Comparison of ENCODE assay signal across 22 cellular contexts in genomic region chrX:11109968-11110367, GRCh38. TPM values are rescaled to one million over a fixed set of nuclear protein-coding genes. Genes with fewer than 3 reads are reported as not detected.
A peak's percentile ranks its signal among the peaks of the same experiment; 100 is the strongest.
DNase-seq lines count a peak whose midpoint lies in the region; ATAC-seq, FAIRE-seq and TF ChIP-seq lines count a peak whose summit lies in the region.
"Had no signal": no experiment of that assay in that cellular context is flagged by ENCODE, and none has a peak within 500 bp of the region (broad histone marks: within the 10 kb centered on the region; RNA-seq: fewer than 3 reads in every experiment).

No MANE protein-coding gene starts in this region.

- H3K23ac ChIP-seq in IMR-90 (ENCODE audit: low read depth, low read length) (no peak overlapping the region), mesenchymal stem cell (ENCODE audit: low read length in 2 of 2) (no peak overlapping the region)

- no peak overlapping the region for H2BK20ac ChIP-seq in IMR-90 (ENCODE audit: low read depth, low read length)

- POLR2A ChIA-PET in IMR-90 (lab: Charles Lee; ENCODE audit: unreplicated experiment), result no interaction called here

- H2BK120ac ChIP-seq in IMR-90 (ENCODE audit: low read depth, low read length), result no peak overlapping the region
- no peak overlapping the region for H2BK120ac ChIP-seq in mesenchymal stem cell (ENCODE audit: low read depth, low read length)

- H3K4me2 ChIP-seq in IMR-90 (ENCODE audit: low read depth, low read length) (no peak overlapping the region), mesenchymal stem cell (ENCODE audit: low read length, poor library complexity, severe bottlenecking) (no peak overlapping the region)

- H3K27me3 ChIP-seq in IMR-90 (ENCODE audit: control insufficient read depth, insufficient read depth, low read length) (no peaks in the 10 kb centered on the region), SJCRH30 (no peaks in the 10 kb centered on the region), mesenchymal stem cell (ENCODE audit: control insufficient read depth in 1 of 2, insufficient read depth in 1 of 2, low read length in 2 of 2) (no peaks in the 10 kb centered on the region), testis (no peaks in the 10 kb centered on the region)
- H3K27me3 ChIP-seq: tibial nerve had no signal

- H3K4me3 ChIP-seq in IMR-90 (ENCODE audit: insufficient read depth, low read depth, low read length) (no peak overlapping the region), SJCRH30 (peak overlapping the region; percentile 89), mesenchymal stem cell (ENCODE audit: insufficient read depth in 1 of 2, low read depth in 1 of 2, low read length in 2 of 2) (peak overlapping the region in 1 of 2 experiments; percentile 76), testis (no peak overlapping the region)

- intact Hi-C loops in IMR-90 (cut with micrococcal nuclease), result no loop called here
- intact Hi-C loops in testis (cut with DNase I; ENCODE audit: low total_unique reads), result no loop called here

- H3K4ac ChIP-seq in IMR-90 (ENCODE audit: low read depth, low read length) (no peak overlapping the region), mesenchymal stem cell (ENCODE audit: low read depth in 1 of 2, low read length in 2 of 2) (no peak overlapping the region)

- H4K5ac ChIP-seq in IMR-90 (ENCODE audit: low read depth, low read length), result no peak overlapping the region

- H3K4me1 ChIP-seq in IMR-90 (ENCODE audit: control insufficient read depth, insufficient read depth, low read length) (peaks cover 1% of the 10 kb centered on the region; the same call in 1 of the 2 replicates), SJCRH30 (peaks cover 25% of the 10 kb centered on the region), mesenchymal stem cell (ENCODE audit: control insufficient read depth, insufficient read depth, low read depth, low read length) (peaks cover 5% of the 10 kb centered on the region), testis (no peaks in the 10 kb centered on the region)

- H3K9ac ChIP-seq in IMR-90 (ENCODE audit: low read depth, low read length), result no peak overlapping the region
- no peak overlapping the region for H3K9ac ChIP-seq in mesenchymal stem cell (ENCODE audit: low read length)

- no peak overlapping the region for H3K56ac ChIP-seq in IMR-90 (ENCODE audit: extremely low read depth, insufficient read depth, low read length)

- CTCF ChIA-PET in IMR-90 (lab: Yijun Ruan, JAX), result no interaction called here

- TF ChIP-seq RAD21 in IMR-90 (IDR thresholded peaks at IDR 0.05; ENCODE audit: low read length), result no peak

- H4K91ac ChIP-seq in IMR-90 (ENCODE audit: insufficient read depth, low read depth, low read length), result no peak overlapping the region
- no peak overlapping the region for H4K91ac ChIP-seq in mesenchymal stem cell (ENCODE audit: low read length)

- no peak for TF ChIP-seq CTCF in D721Med (IDR thresholded peaks at IDR 0.05; ENCODE audit: insufficient read depth, missing control alignments)
- no peak for TF ChIP-seq CTCF in IMR-90 (conservative IDR thresholded peaks at IDR 0.05; ENCODE audit: low read depth, low read length)
- no peak for TF ChIP-seq CTCF in testis (IDR thresholded peaks at IDR 0.05)

- H3K79me1 ChIP-seq in IMR-90 (ENCODE audit: low read depth in 1 of 2, low read length in 2 of 2), result peaks cover 13 to 26% of the 10 kb centered on the region in 2 experiments; a peak in 3 of 4 replicates
- H3K79me1 ChIP-seq in mesenchymal stem cell (replicated peaks; ENCODE audit: low read length, poor library complexity, severe bottlenecking), result no peaks in the 10 kb centered on the region

- DNase-seq in D721Med (ENCODE audit: insufficient read length, low spot score), result no peak
- no peak for DNase-seq in IMR-90
- DNase-seq in SJCRH30, result peak in 1 of 2 experiments; percentile 35
- no peak for DNase-seq in mesenchymal stem cell
- no peak for DNase-seq in NCI-H1417 (lab: John Stamatoyannopoulos, UW)
- DNase-seq in testis, result no peak
- DNase-seq in NCI-H345 (lab: John Stamatoyannopoulos, UW), result no peak
- DNase-seq: activated CD8-positive, alpha-beta T cell treated with anti-CD3 and anti-CD28 coated beads, Interleukin-2, amount 10 ng/mL, durations not matched to agents 7 days and 5 days; activated T-cell treated with anti-CD3 and anti-CD28 coated beads, Interleukin-2, amount 50 U/mL, for 24 hours; GDM1; glutamatergic neuron; HCEC 1CT; immature natural killer cell; NCI-H524 treated with DMSO at 0.1 percent for 48 hours; nucleus accumbens; SIG-M5; stimulated activated CD4-positive, alpha-beta T cell treated with anti-CD3 and anti-CD28 coated beads, Interleukin-2, amount 100 ng/mL, for 24 hours; stimulated activated naive CD4-positive, alpha-beta T cell treated with Interleukin-2 at 50 U/mL for 16 hours; T1000 had no signal

- H4K20me1 ChIP-seq in IMR-90 (ENCODE audit: insufficient read depth, low read length), result no peaks in the 10 kb centered on the region

- FAIRE-seq in D721Med (lab: Jason Lieb, UNC), result peak; percentile 56

- H2AK5ac ChIP-seq in IMR-90 (ENCODE audit: low read depth, low read length), result no peak overlapping the region
- H2AK5ac ChIP-seq in mesenchymal stem cell (ENCODE audit: low read length, severe bottlenecking), result no peak overlapping the region

- H3K9me3 ChIP-seq in IMR-90 (ENCODE audit: control insufficient read depth, insufficient read depth, low read length), result no peaks in the 10 kb centered on the region
- H3K9me3 ChIP-seq in SJCRH30 (replicated peaks), result no peaks in the 10 kb centered on the region
- H3K9me3 ChIP-seq in mesenchymal stem cell (ENCODE audit: control insufficient read depth, low read length), result no peaks in the 10 kb centered on the region
- H3K9me3 ChIP-seq in testis, result no peaks in the 10 kb centered on the region
- H3K9me3 ChIP-seq: tibial nerve had no signal

- H2BK12ac ChIP-seq in mesenchymal stem cell (ENCODE audit: low read length in 2 of 2), result no peak overlapping the region

- BruUV-seq in IMR-90 (replicated peaks; lab: Mats Ljungman, UMichigan), result no TSS peak

- TF ChIP-seq POLR2A in IMR-90 (IDR thresholded peaks at IDR 0.05; ENCODE audit: low read depth, low read length) (no peak), testis (IDR thresholded peaks at IDR 0.05) (no peak)

- no peak overlapping the region for H2BK5ac ChIP-seq in IMR-90 (ENCODE audit: low read depth, low read length, poor library complexity, severe bottlenecking)
- H2BK5ac ChIP-seq in mesenchymal stem cell (ENCODE audit: low read depth, low read length, poor library complexity, severe bottlenecking), result no peak overlapping the region

- H3K9me1 ChIP-seq in IMR-90 (ENCODE audit: insufficient read depth, low read length), result no peaks in the 10 kb centered on the region

- H3K18ac ChIP-seq in IMR-90 (ENCODE audit: low read depth, low read length) (no peak overlapping the region), mesenchymal stem cell (ENCODE audit: low read depth in 1 of 2, low read length in 2 of 2) (no peak overlapping the region)

- H4K8ac ChIP-seq in IMR-90 (ENCODE audit: low read depth in 2 of 2, low read length in 2 of 2) (no peak overlapping the region; a peak in 1 of 4 replicates), mesenchymal stem cell (ENCODE audit: low read length) (no peak overlapping the region)

- no peak for ATAC-seq in IMR-90 (ENCODE audit: low read depth)
- ATAC-seq in HG03135 (IDR thresholded peaks at IDR 0.05; ENCODE audit: unreplicated experiment), result no peak
- ATAC-seq: activated CD8-positive, alpha-beta T cell treated with anti-CD3 and anti-CD28 coated beads, Interleukin-2, amount 10 ng/mL, durations not matched to agents 7 days and 5 days; sciatic nerve had no signal

- in situ Hi-C loops in IMR-90 (cut with MboI; ENCODE audit: low sequenced_read_pairs), result no loop called here

- H2AFZ ChIP-seq in IMR-90 (replicated peaks; ENCODE audit: low read length, poor library complexity) (peak overlapping the region; percentile 19), mesenchymal stem cell (ENCODE audit: low read depth, low read length) (peak overlapping the region; percentile 14)

- H3K36me3 ChIP-seq in IMR-90 (ENCODE audit: control insufficient read depth, insufficient read depth, low read length) (peaks cover 10% of the 10 kb centered on the region), SJCRH30 (peaks cover 31% of the 10 kb centered on the region), mesenchymal stem cell (ENCODE audit: control insufficient read depth in 1 of 2, insufficient read depth in 2 of 2, low read depth in 1 of 2, low read length in 2 of 2) (peaks cover 0 to 21% of the 10 kb centered on the region in 2 experiments), testis (ENCODE audit: low read depth, missing control alignments) (no peaks in the 10 kb centered on the region)

- H2BK15ac ChIP-seq in IMR-90 (ENCODE audit: low read depth, low read length), result no peak overlapping the region
- no peak overlapping the region for H2BK15ac ChIP-seq in mesenchymal stem cell (ENCODE audit: low read depth, poor library complexity, severe bottlenecking)

- no peak overlapping the region for H3K27ac ChIP-seq in IMR-90 (ENCODE audit: insufficient read depth, low read length)
- peak overlapping the region; percentile 79 for H3K27ac ChIP-seq in SJCRH30
- no peak overlapping the region for H3K27ac ChIP-seq in mesenchymal stem cell (ENCODE audit: low read length, poor library complexity, severe bottlenecking)
- H3K27ac ChIP-seq in testis, result no peak overlapping the region

- no peak overlapping the region for H3K14ac ChIP-seq in IMR-90 (replicated peaks; ENCODE audit: low read depth, low read length)
- no peak overlapping the region for H3K14ac ChIP-seq in mesenchymal stem cell (ENCODE audit: low read length in 2 of 2)

- H2AK9ac ChIP-seq in IMR-90 (replicated peaks; ENCODE audit: low read depth, low read length, poor library complexity), result no peak overlapping the region

- 40 to 100% methylated on average over 1 of the region's 2 CpGs for WGBS in IMR-90 (ENCODE audit: extremely low coverage in 2 of 2, insufficient read length in 1 of 2), 2 experiments
- WGBS in mesenchymal stem cell, result 100% methylated on average over 2 of the region's 2 CpGs
- WGBS in testis, 2 donors, result 84 to 85% methylated on average over 2 of the region's 2 CpGs

- dilution Hi-C loops in IMR-90 (cut with HindIII; ENCODE audit: low sequenced_read_pairs, unreplicated experiment), result no loop called here

TF ChIP-seq in IMR-90, 13 proteins besides CTCF, POLR2A, EP300 and RAD21 (continues in another document):
- TF ChIP-seq FOS (IDR thresholded peaks at IDR 0.05; ENCODE audit: low read depth, low read length) (no peak), NFE2L2 (IDR thresholded peaks at IDR 0.05; ENCODE audit: low read depth, low read length) (no peak), SMC3 (IDR thresholded peaks at IDR 0.05; ENCODE audit: low read depth, low read length) (no peak), CHD1 (IDR thresholded peaks at IDR 0.05; ENCODE audit: low read depth, low read length) (no peak), MXI1 (IDR thresholded peaks at IDR 0.05; ENCODE audit: borderline replicate concordance, low read depth, low read length) (no peak)

RNA-seq across cellular contexts. Expression of gene HCCS, which starts 1.2 kb away (rescaled TPM):
- total RNA-seq in IMR-90 (2012; rRNA removed), result 24.0 and 35.8 TPM in 2 replicates
- 26.5 and 28.6 TPM in 2 replicates for polyA plus RNA-seq in IMR-90 (2012; rRNA removed)
- 9.4 and 12.1 TPM in 2 replicates for polyA plus RNA-seq in IMR-90 (2012; cell fraction: cytosol; rRNA removed)
- polyA plus RNA-seq in IMR-90 (2012; cell fraction: nucleus; rRNA removed; ENCODE audit: low replicate concordance), result 2.3 and 9.4 TPM in 2 replicates
- total RNA-seq in SJCRH30 (2014; rRNA removed; shearing (Covaris generic)), result 58.9 and 63.2 TPM in 2 replicates
- 35.5 TPM for polyA plus RNA-seq in mesenchymal stem cell (2013, experiment 1 of 2)
- polyA plus RNA-seq in mesenchymal stem cell (2013, experiment 2 of 2), result 34.3 TPM
- 10 to 100 TPM; 15.0 to 17.4 TPM for total RNA-seq in testis
- 27.6 TPM for polyA plus RNA-seq in testis (ENCODE audit: insufficient read depth, low read depth, low replicate concordance)
